Comparison of ENCODE assay signal across 8 cellular contexts in genomic region chr7:28180364-28181147, GRCh38. TPM values are rescaled to one million over a fixed set of nuclear protein-coding genes. Genes with fewer than 3 reads are reported as not detected.
A peak's percentile ranks its signal among the peaks of the same experiment; 100 is the strongest.
DNase-seq lines count a peak whose midpoint lies in the region; ATAC-seq, FAIRE-seq and TF ChIP-seq lines count a peak whose summit lies in the region.

Gene JAZF1, minus strand, starts transcription at chr7:28180795.

- DNase-seq in GM19239 (ENCODE audit: insufficient read length, low spot score), result peak; percentile 9
- DNase-seq in NCI-H345 (lab: John Stamatoyannopoulos, UW), result peak; percentile 66
- DNase-seq in activated CD4-positive, alpha-beta memory T cell treated with anti-CD3 and anti-CD28 coated beads, Interleukin-2, amount 10 ng/mL, durations not matched to agents 7 days and 5 days, result peak; percentile 39
- DNase-seq in ecto neural progenitor cell (ENCODE audit: low spot score), result peak; percentile 83
- DNase-seq in right lobe of liver, result peak; percentile 66 to 70 (median 69)
- DNase-seq in stimulated activated CD4-positive, alpha-beta T cell treated with anti-CD3 and anti-CD28 coated beads, Interleukin-4, amount 100 ng/mL, for 1 hour, result peak; percentile 57
- DNase-seq in Kasumi-1 (lab: John Stamatoyannopoulos, UW), result no peak

- peaks cover 6% of the 10 kb centered on the region for H3K36me3 Mint-ChIP-seq in activated CD4-positive, alpha-beta memory T cell treated with anti-CD3 and anti-CD28 coated beads, Interleukin-2, amount 10 ng/mL, durations not matched to agents 7 days and 5 days (ENCODE audit: low read depth)

- peaks cover 54% of the 10 kb centered on the region for H3K27me3 Mint-ChIP-seq in activated CD4-positive, alpha-beta memory T cell treated with anti-CD3 and anti-CD28 coated beads, Interleukin-2, amount 10 ng/mL, durations not matched to agents 7 days and 5 days

- POLR2A ChIA-PET in activated CD4-positive, alpha-beta memory T cell treated with anti-CD3 and anti-CD28 coated beads, Interleukin-2, amount 10 ng/mL, durations not matched to agents 7 days and 5 days (lab: Charles Lee), result no interaction called here

- intact Hi-C loops in right lobe of liver (cut with DNase I), result no loop called here

- H3K27ac Mint-ChIP-seq in activated CD4-positive, alpha-beta memory T cell treated with anti-CD3 and anti-CD28 coated beads, Interleukin-2, amount 10 ng/mL, durations not matched to agents 7 days and 5 days, result peak within 1 kb of the TSS; percentile 30

- no peak for TF ChIP-seq CTCF in right lobe of liver (IDR thresholded peaks at IDR 0.05)

- H3K4me3 Mint-ChIP-seq in activated CD4-positive, alpha-beta memory T cell treated with anti-CD3 and anti-CD28 coated beads, Interleukin-2, amount 10 ng/mL, durations not matched to agents 7 days and 5 days, result peak within 1 kb of the TSS; percentile 78

- peak within 1 kb of the TSS; percentile 51 to 78 (median 59) for H3K4me3 ChIP-seq in right lobe of liver

- CTCF ChIA-PET in activated CD4-positive, alpha-beta memory T cell treated with anti-CD3 and anti-CD28 coated beads, Interleukin-2, amount 10 ng/mL, durations not matched to agents 7 days and 5 days (lab: Charles Lee), result no interaction called here

- peaks cover 0 to 8% (median 0%) of the 10 kb centered on the region in 4 donors for H3K4me1 ChIP-seq in right lobe of liver

- H3K27ac ChIP-seq in right lobe of liver, result peak within 1 kb of the TSS in 1 of 3 donors; percentile 54

- FAIRE-seq in GM19239 (lab: Jason Lieb, UNC), result no peak

- H3K36me3 ChIP-seq in right lobe of liver, result no peaks in the 10 kb centered on the region

- no peaks in the 10 kb centered on the region for H3K9me3 Mint-ChIP-seq in activated CD4-positive, alpha-beta memory T cell treated with anti-CD3 and anti-CD28 coated beads, Interleukin-2, amount 10 ng/mL, durations not matched to agents 7 days and 5 days

- peak; percentile 66 to 73 (median 70) for ATAC-seq in right lobe of liver
- ATAC-seq in GM19467 (IDR thresholded peaks at IDR 0.05; ENCODE audit: unreplicated experiment), result no peak

- no peaks in the 10 kb centered on the region for H3K27me3 ChIP-seq in right lobe of liver

- H3K9me3 ChIP-seq in right lobe of liver, result no peaks in the 10 kb centered on the region

- no peak for TF ChIP-seq POLR2A in right lobe of liver (IDR thresholded peaks at IDR 0.05)

- WGBS in right lobe of liver (ENCODE audit: insufficient coverage, low coverage, low lambda C conversion rate, missing lambda C conversion rate), result 0% methylated on average over 28 of the region's 64 CpGs

- peaks cover 14% of the 10 kb centered on the region for H3K4me1 Mint-ChIP-seq in activated CD4-positive, alpha-beta memory T cell treated with anti-CD3 and anti-CD28 coated beads, Interleukin-2, amount 10 ng/mL, durations not matched to agents 7 days and 5 days

RNA-seq across cellular contexts. Expression of gene JAZF1, which starts in this region (rescaled TPM):
- total RNA-seq in activated CD4-positive, alpha-beta memory T cell treated with anti-CD3 and anti-CD28 coated beads, Interleukin-2, amount 10 ng/mL, durations not matched to agents 7 days and 5 days, result 1 to 10 TPM; 7.2 to 7.3 TPM
- total RNA-seq in right lobe of liver, result 10 to 100 TPM in 1 of 6 experiments, 1 to 10 TPM in 5; 4.8 to 20.9 (median 6.9) TPM

Comparison
In these comparisons a context has a peak if more than half of its experiments do, and no peak if none do; other contexts are left out.
1. DNase-seq: peak in GM19239 (single experiment), NCI-H345 (single experiment), activated CD4-positive, alpha-beta memory T cell treated with anti-CD3 and anti-CD28 coated beads, Interleukin-2, amount 10 ng/mL, durations not matched to agents 7 days and 5 days (single experiment), ecto neural progenitor cell (single experiment), right lobe of liver (3 of 3) and stimulated activated CD4-positive, alpha-beta T cell treated with anti-CD3 and anti-CD28 coated beads, Interleukin-4, amount 100 ng/mL, for 1 hour (single experiment); none in Kasumi-1 (0 of 2).